ENCODE assay signal across 9 cellular contexts in the genomic region with DNA sequence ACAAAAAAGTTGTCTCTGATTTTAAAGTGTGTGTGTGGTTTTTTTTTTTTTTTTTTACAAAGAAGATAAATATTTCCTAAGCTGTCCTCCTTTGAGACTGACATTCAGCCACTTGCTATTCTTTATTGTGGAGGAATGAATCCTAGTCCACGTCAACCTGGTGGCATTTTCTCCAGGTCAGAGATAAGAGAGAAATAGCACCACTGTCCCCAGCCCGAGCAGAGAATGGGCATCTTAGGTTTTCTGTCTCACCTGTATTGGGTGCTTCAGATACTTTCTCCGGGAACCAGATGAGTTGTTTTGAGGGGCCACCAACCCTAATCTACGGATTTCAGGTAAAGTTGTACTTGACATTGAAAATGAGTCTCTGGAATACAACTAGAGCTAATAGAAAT. TPM values are rescaled to one million over a fixed set of nuclear protein-coding genes. Genes with fewer than 3 reads are reported as not detected.
DNase-seq lines count a peak whose midpoint lies in the region; ATAC-seq and TF ChIP-seq lines count a peak whose summit lies in the region.
"Had no signal": no experiment of that assay in that cellular context is flagged by ENCODE, and none has a peak within 500 bp of the region (broad histone marks: within the 10 kb centered on the region; RNA-seq: fewer than 3 reads in every experiment).

No MANE protein-coding gene starts in this region.

- DNase-seq in activated CD4-positive, alpha-beta memory T cell treated with anti-CD3 and anti-CD28 coated beads, Interleukin-2, amount 10 ng/mL, durations not matched to agents 7 days and 5 days: no peak
- DNase-seq in activated CD4-positive, alpha-beta memory T cell treated with anti-CD3 and anti-CD28 coated beads for 36 hours: no peak
- DNase-seq in astrocyte of the spinal cord (ENCODE audit: low read depth, low spot score) (no peak), stomach (no peak), GOT3 (lab: John Stamatoyannopoulos, UW) (no peak), midbrain (lab: John Stamatoyannopoulos, UW) (no peak)

- peaks cover 32% of the 10 kb centered on the region for H3K36me3 Mint-ChIP-seq in activated CD4-positive, alpha-beta memory T cell treated with anti-CD3 and anti-CD28 coated beads, Interleukin-2, amount 10 ng/mL, durations not matched to agents 7 days and 5 days (ENCODE audit: low read depth)
- H3K36me3 Mint-ChIP-seq in activated CD4-positive, alpha-beta memory T cell treated with anti-CD3 and anti-CD28 coated beads for 36 hours: no peaks in the 10 kb centered on the region

- no peak for TF ChIP-seq EP300 in stomach (IDR thresholded peaks at IDR 0.05)

- peak overlapping the region; percentile 79 for H3K4me3 Mint-ChIP-seq in activated CD4-positive, alpha-beta memory T cell treated with anti-CD3 and anti-CD28 coated beads, Interleukin-2, amount 10 ng/mL, durations not matched to agents 7 days and 5 days
- H3K4me3 Mint-ChIP-seq in activated CD4-positive, alpha-beta memory T cell treated with anti-CD3 and anti-CD28 coated beads for 36 hours: no peak overlapping the region

- H3K27ac Mint-ChIP-seq in activated CD4-positive, alpha-beta memory T cell treated with anti-CD3 and anti-CD28 coated beads, Interleukin-2, amount 10 ng/mL, durations not matched to agents 7 days and 5 days: no peak overlapping the region
- no peak overlapping the region for H3K27ac Mint-ChIP-seq in activated CD4-positive, alpha-beta memory T cell treated with anti-CD3 and anti-CD28 coated beads for 36 hours

- WGBS in stomach, 5 donors: 32 to 48% (median 36%) methylated on average over 4 of the region's 4 CpGs

- H3K4me1 ChIP-seq in iPS-18a (ENCODE audit: control insufficient read depth, low read depth, low read length) (peaks cover 3% of the 10 kb centered on the region), stomach (peaks cover 9 to 35% (median 19%) of the 10 kb centered on the region in 4 donors)

- H3K9me3 Mint-ChIP-seq in activated CD4-positive, alpha-beta memory T cell treated with anti-CD3 and anti-CD28 coated beads, Interleukin-2, amount 10 ng/mL, durations not matched to agents 7 days and 5 days: no peaks in the 10 kb centered on the region
- no peaks in the 10 kb centered on the region for H3K9me3 Mint-ChIP-seq in activated CD4-positive, alpha-beta memory T cell treated with anti-CD3 and anti-CD28 coated beads for 36 hours

- peak overlapping the region; percentile 66 for H3K9ac ChIP-seq in iPS-18a (ENCODE audit: low read length)

- peaks cover 16% of the 10 kb centered on the region for H3K27me3 Mint-ChIP-seq in activated CD4-positive, alpha-beta memory T cell treated with anti-CD3 and anti-CD28 coated beads, Interleukin-2, amount 10 ng/mL, durations not matched to agents 7 days and 5 days
- peaks cover 7% of the 10 kb centered on the region for H3K27me3 Mint-ChIP-seq in activated CD4-positive, alpha-beta memory T cell treated with anti-CD3 and anti-CD28 coated beads for 36 hours

- H3K4me3 ChIP-seq in astrocyte of the spinal cord (ENCODE audit: low read depth, low read length) (peak overlapping the region; percentile 73), iPS-18a (ENCODE audit: low read length) (peak overlapping the region; percentile 94), stomach (peak overlapping the region; percentile 51 to 84 (median 72))

- CTCF ChIA-PET in activated CD4-positive, alpha-beta memory T cell treated with anti-CD3 and anti-CD28 coated beads, Interleukin-2, amount 10 ng/mL, durations not matched to agents 7 days and 5 days (lab: Charles Lee): interaction anchor here (0.7 to 4.9 kb wide), 6 partner anchors 8 to 203 kb away, joined by 3 to 37 read pairs (median 3); partner anchors contain the start of gene MOCS2
- CTCF ChIA-PET in activated CD4-positive, alpha-beta memory T cell treated with anti-CD3 and anti-CD28 coated beads for 36 hours (lab: Charles Lee): interaction anchor here (0.8 to 3.2 kb wide), 5 partner anchors 42 to 103 kb away, joined by 3 to 16 read pairs (median 3); no protein-coding TSS in a partner anchor

- TF ChIP-seq CTCF in astrocyte of the spinal cord (IDR thresholded peaks at IDR 0.05; ENCODE audit: low read depth, low read length) (no peak), stomach (IDR thresholded peaks at IDR 0.05) (no peak)

- intact Hi-C loops in activated CD4-positive, alpha-beta memory T cell treated with anti-CD3 and anti-CD28 coated beads for 36 hours (cut with micrococcal nuclease): no loop called here
- intact Hi-C loops in stomach (cut with DNase I; ENCODE audit: low total_unique reads): no loop called here

- in situ Hi-C loops in astrocyte of the spinal cord (cut with HindIII; ENCODE audit: low sequenced_read_pairs): no loop called here

- ATAC-seq in GM18861 (IDR thresholded peaks at IDR 0.05; ENCODE audit: unreplicated experiment): no peak

- peaks cover 53% of the 10 kb centered on the region for H3K4me1 Mint-ChIP-seq in activated CD4-positive, alpha-beta memory T cell treated with anti-CD3 and anti-CD28 coated beads, Interleukin-2, amount 10 ng/mL, durations not matched to agents 7 days and 5 days
- peaks cover 22% of the 10 kb centered on the region for H3K4me1 Mint-ChIP-seq in activated CD4-positive, alpha-beta memory T cell treated with anti-CD3 and anti-CD28 coated beads for 36 hours (ENCODE audit: low read depth)

- H3K9me3 ChIP-seq in iPS-18a (ENCODE audit: control insufficient read depth, low read depth, low read length) (no peaks in the 10 kb centered on the region), stomach (no peaks in the 10 kb centered on the region)
- H3K9me3 ChIP-seq: left lung had no signal

- no peak for TF ChIP-seq POLR2A in stomach (IDR thresholded peaks at IDR 0.05)

- no peak overlapping the region for H3K27ac ChIP-seq in iPS-18a (ENCODE audit: low read length)
- peak overlapping the region in 2 of 5 donors; percentile 80 to 81 for H3K27ac ChIP-seq in stomach

- H3K27me3 ChIP-seq in iPS-18a (ENCODE audit: control insufficient read depth, insufficient read depth, low read length) (peaks cover 45% of the 10 kb centered on the region), stomach (peaks cover 0 to 4% (median 0%) of the 10 kb centered on the region in 3 donors)

- POLR2A ChIA-PET in activated CD4-positive, alpha-beta memory T cell treated with anti-CD3 and anti-CD28 coated beads, Interleukin-2, amount 10 ng/mL, durations not matched to agents 7 days and 5 days (lab: Charles Lee): interaction anchor here (1.4 to 3.5 kb wide), 2 partner anchors 42 to 99 kb away, joined by 4 to 18 read pairs; no protein-coding TSS in a partner anchor
- POLR2A ChIA-PET in activated CD4-positive, alpha-beta memory T cell treated with anti-CD3 and anti-CD28 coated beads for 36 hours (lab: Charles Lee): interaction anchor here (1.8 kb wide), 1 partner anchor 8 kb away, joined by 4 read pairs; no protein-coding TSS in a partner anchor

- H3K36me3 ChIP-seq in iPS-18a (ENCODE audit: control insufficient read depth, low read depth, low read length) (no peaks in the 10 kb centered on the region), stomach (no peaks in the 10 kb centered on the region)
- H3K36me3 ChIP-seq: left lung had no signal

RNA-seq across cellular contexts. Expression of gene ITGA2, which starts 1.4 kb away (rescaled TPM):
- total RNA-seq in activated CD4-positive, alpha-beta memory T cell treated with anti-CD3 and anti-CD28 coated beads, Interleukin-2, amount 10 ng/mL, durations not matched to agents 7 days and 5 days: 10 to 100 TPM; 10.2 to 11.2 TPM
- 1 to 10 TPM; 2.2 to 2.3 TPM for total RNA-seq in activated CD4-positive, alpha-beta memory T cell treated with anti-CD3 and anti-CD28 coated beads for 36 hours
- 1 to 10 TPM in 4 of 5 donors, under 1 TPM in 1; 0.58 to 8.3 (median 2.9) TPM for total RNA-seq in stomach
- polyA plus RNA-seq in stomach: 1 to 10 TPM in 2 of 3 donors, under 1 TPM in 1; 0.61 to 3.7 (median 3.7) TPM
